ENCODE assay signal across 1 cellular context in genomic region chr20:36384022-36384619, GRCh38.
TF ChIP-seq lines count a peak whose summit lies in the region.

No MANE protein-coding gene starts in this region.

TF ChIP-seq in WTC11, 78 proteins besides CTCF, POLR2A, EP300 and RAD21 (continued from another document):
- TF ChIP-seq IRF1 (CRISPR knock-in tag; IDR thresholded peaks at IDR 0.05) (peak; percentile 99), MYBL2 (CRISPR knock-in tag; IDR thresholded peaks at IDR 0.05) (peak; percentile 99), ZNF416 (CRISPR knock-in tag; IDR thresholded peaks at IDR 0.05) (peak; percentile 70; the same call in 1 of the 2 replicates), ZNF138 (CRISPR knock-in tag; conservative IDR thresholded peaks at IDR 0.05) (peak; percentile 97), PRDM15 (CRISPR knock-in tag; IDR thresholded peaks at IDR 0.05) (peak; percentile 85), E2F5 (CRISPR knock-in tag; IDR thresholded peaks at IDR 0.05) (peak; percentile 94), PREB (CRISPR knock-in tag; IDR thresholded peaks at IDR 0.05; ENCODE audit: borderline replicate concordance) (peak; percentile 100), SMAD3 (CRISPR knock-in tag; IDR thresholded peaks at IDR 0.05; ENCODE audit: borderline replicate concordance) (peak; percentile 100), NR1H2 (CRISPR knock-in tag; IDR thresholded peaks at IDR 0.05) (peak; percentile 98), ATF2 (CRISPR knock-in tag; IDR thresholded peaks at IDR 0.05; ENCODE audit: borderline replicate concordance, low read depth) (peak; percentile 97), ZNF281 (CRISPR knock-in tag; IDR thresholded peaks at IDR 0.05) (peak; percentile 100), ZMAT4 (CRISPR knock-in tag; IDR thresholded peaks at IDR 0.05) (no peak), ZNF232 (CRISPR knock-in tag; IDR thresholded peaks at IDR 0.05) (peak; percentile 100), NFATC4 (CRISPR knock-in tag; IDR thresholded peaks at IDR 0.05) (0 out of 2 replicates have a peak, but pooled peaks have one; percentile 64), ATF3 (CRISPR knock-in tag; conservative IDR thresholded peaks at IDR 0.05) (peak; percentile 89), RORB (CRISPR knock-in tag; IDR thresholded peaks at IDR 0.05) (no peak), MLX (CRISPR knock-in tag; IDR thresholded peaks at IDR 0.05) (peak; percentile 99), STAT6 (CRISPR knock-in tag; conservative IDR thresholded peaks at IDR 0.05; ENCODE audit: low read depth) (peak; percentile 99), ERG (CRISPR knock-in tag; IDR thresholded peaks at IDR 0.05) (peak; percentile 96), ZBTB43 (CRISPR knock-in tag; IDR thresholded peaks at IDR 0.05) (peak; percentile 99; the same call in 1 of the 2 replicates), KAT7 (CRISPR knock-in tag; IDR thresholded peaks at IDR 0.05; ENCODE audit: borderline replicate concordance) (peak; percentile 99), NFE2L1 (CRISPR knock-in tag; IDR thresholded peaks at IDR 0.05) (peak; percentile 100), JAZF1 (CRISPR knock-in tag; IDR thresholded peaks at IDR 0.05) (no peak), ETV6 (CRISPR knock-in tag; IDR thresholded peaks at IDR 0.05) (peak; percentile 100), TP53 (CRISPR knock-in tag; IDR thresholded peaks at IDR 0.05) (peak; percentile 100), CREM (CRISPR knock-in tag; IDR thresholded peaks at IDR 0.05) (peak; percentile 96)
